Comparison of ENCODE assay signal across 8 cellular contexts in the genomic region with DNA sequence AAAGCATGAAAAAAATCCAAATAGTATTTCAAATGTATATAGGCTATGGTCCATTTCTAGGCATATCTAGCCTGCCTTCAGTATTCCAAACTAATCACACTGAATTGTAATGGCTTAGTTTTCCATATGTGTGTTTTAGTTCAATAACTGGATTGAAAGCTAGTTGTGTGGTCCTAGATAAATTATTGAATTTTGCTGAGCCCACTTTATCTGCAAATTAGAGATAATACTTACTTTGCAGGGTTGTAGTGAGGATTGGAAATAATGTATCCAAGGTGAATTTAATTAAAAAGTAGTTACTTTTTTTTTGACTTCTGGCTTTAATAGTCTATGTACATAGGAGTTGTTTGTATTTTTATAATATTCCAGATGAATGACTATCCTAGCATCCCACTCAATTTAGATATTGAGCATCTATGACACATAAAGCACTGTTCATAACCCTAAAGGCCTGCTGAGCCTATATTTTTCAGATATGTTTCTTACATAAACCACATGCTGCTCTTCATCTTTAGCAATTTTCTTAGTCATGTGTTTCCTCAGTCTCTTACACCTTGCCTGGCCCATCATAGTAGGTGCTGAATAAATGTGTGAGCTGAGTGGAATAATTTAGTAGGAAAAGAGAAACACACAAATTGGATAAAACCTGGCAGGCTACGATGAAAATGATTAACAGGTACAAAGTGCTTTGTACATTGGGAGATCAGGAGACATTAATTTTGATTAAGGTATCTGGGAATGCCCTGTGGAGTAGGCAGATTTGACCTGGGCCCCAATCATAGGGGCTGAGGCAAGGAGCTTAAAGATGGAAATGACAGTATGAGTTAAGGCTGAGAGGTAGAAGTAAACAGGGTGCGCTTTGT. TPM values are rescaled to one million over a fixed set of nuclear protein-coding genes. Genes with fewer than 3 reads are reported as not detected.
DNase-seq lines count a peak whose midpoint lies in the region; ATAC-seq, FAIRE-seq and TF ChIP-seq lines count a peak whose summit lies in the region.

No MANE protein-coding gene starts in this region.

- H4K20me1 ChIP-seq in DND-41 (ENCODE audit: insufficient read depth, low read length), result no peaks in the 10 kb centered on the region
- no peaks in the 10 kb centered on the region for H4K20me1 ChIP-seq in OCI-LY1 (ENCODE audit: insufficient read depth, low read length)
- H4K20me1 ChIP-seq in H1 (replicated peaks in 1 of 2; ENCODE audit: control insufficient read depth in 1 of 2, insufficient read depth in 2 of 2, low read length in 2 of 2), result no peaks in the 10 kb centered on the region

- H2BK5ac ChIP-seq in H1 (ENCODE audit: low read depth, low read length), result no peak overlapping the region

- TF ChIP-seq CTCF in DND-41 (IDR thresholded peaks at IDR 0.05; ENCODE audit: borderline replicate concordance, extremely low read depth, low read length, poor library complexity, severe bottlenecking), result no peak
- TF ChIP-seq CTCF in OCI-LY1 (IDR thresholded peaks at IDR 0.05; ENCODE audit: low read length), result no peak
- no peak for TF ChIP-seq CTCF in H1 (IDR thresholded peaks at IDR 0.05; ENCODE audit: control extremely low read depth in 1 of 3, insufficient read depth in 1 of 3, low read depth in 1 of 3, low read length in 3 of 3)
- TF ChIP-seq CTCF in osteocyte (IDR thresholded peaks at IDR 0.05), result no peak

- CTCF ChIA-PET in H1 (lab: Charles Lee; ENCODE audit: partially characterized antibody), result no interaction called here

- no peak for DNase-seq in DND-41
- no peak for DNase-seq in H1 (ENCODE audit: low read depth in 1 of 2, low spot score in 2 of 2)
- no peak for DNase-seq in osteocyte (ENCODE audit: extremely low spot score, unreplicated experiment)
- no peak for DNase-seq in SKM-1 treated with dmso at 0.1 percent for 144 hours (lab: John Stamatoyannopoulos, UW; ENCODE audit: unreplicated experiment)
- DNase-seq in AG08395 (ENCODE audit: low spot score), result no peak

- H3K4me1 ChIP-seq in DND-41 (ENCODE audit: insufficient read depth, low read length), result peaks cover 57% of the 10 kb centered on the region
- peaks cover 47% of the 10 kb centered on the region for H3K4me1 ChIP-seq in OCI-LY1 (ENCODE audit: insufficient read depth, low read length, severe bottlenecking)
- H3K4me1 ChIP-seq in H1 (replicated peaks in 1 of 4; ENCODE audit: control insufficient read depth in 3 of 4, insufficient read depth in 4 of 4, low read length in 3 of 4), result peaks cover 2 to 4% (median 3%) of the 10 kb centered on the region in 4 experiments; a peak in 5 of 7 replicates

- peak overlapping the region; percentile 96 for H3K4me2 ChIP-seq in DND-41 (ENCODE audit: insufficient read depth, low read length)
- H3K4me2 ChIP-seq in OCI-LY1 (ENCODE audit: low read length), result peak overlapping the region; percentile 90
- peak overlapping the region; percentile 66 to 98 for H3K4me2 ChIP-seq in H1 (ENCODE audit: insufficient read depth in 1 of 2, low read depth in 2 of 2, low read length in 2 of 2)

- H3K27me3 ChIP-seq in DND-41 (ENCODE audit: insufficient read depth, low read length, poor library complexity) (no peaks in the 10 kb centered on the region), OCI-LY1 (ENCODE audit: insufficient read depth, low read length) (no peaks in the 10 kb centered on the region), H1 (replicated peaks in 1 of 4; ENCODE audit: control insufficient read depth in 3 of 4, extremely low read depth in 1 of 4, insufficient read depth in 3 of 4, low read length in 3 of 4) (peaks cover 0 to 9% (median under 1%) of the 10 kb centered on the region in 4 experiments; a peak in 1 of 7 replicates)

- H3K9me2 ChIP-seq in OCI-LY1 (ENCODE audit: low read depth, low read length), result no peaks in the 10 kb centered on the region

- no peak for FAIRE-seq in H1 (lab: Jason Lieb, UNC)

- POLR2A ChIA-PET in H1 (lab: Charles Lee; ENCODE audit: partially characterized antibody), result interaction anchor here (1.0 to 1.5 kb wide), 3 partner anchors 11 to 93 kb away, joined by 3 read pairs; no protein-coding TSS in a partner anchor

- peak overlapping the region; percentile 92 for H3K27ac Mint-ChIP-seq in osteocyte (ENCODE audit: unreplicated experiment)

- H3K36me3 Mint-ChIP-seq in osteocyte (ENCODE audit: unreplicated experiment), result no peaks in the 10 kb centered on the region

- H2BK20ac ChIP-seq in H1 (ENCODE audit: low read length), result no peak overlapping the region

- no peak overlapping the region for H3K23ac ChIP-seq in H1 (ENCODE audit: insufficient read length)

- H4K5ac ChIP-seq in H1 (ENCODE audit: insufficient read length, low read depth, low read length), result no peak overlapping the region

- no peak overlapping the region for H4K91ac ChIP-seq in H1 (replicated peaks; ENCODE audit: insufficient read length, low read length)

- H3K36me3 ChIP-seq in DND-41 (ENCODE audit: insufficient read depth, low read length) (no peaks in the 10 kb centered on the region; the same call in 1 of the 2 replicates), OCI-LY1 (ENCODE audit: insufficient read depth, low read length) (no peaks in the 10 kb centered on the region; the same call in 1 of the 2 replicates), H1 (ENCODE audit: control insufficient read depth in 2 of 4, insufficient read depth in 4 of 4, low read length in 3 of 4) (no peaks in the 10 kb centered on the region)

- peaks cover 10% of the 10 kb centered on the region for H3K23me2 ChIP-seq in H1 (ENCODE audit: low read depth, low read length)

- no peak overlapping the region for H3K56ac ChIP-seq in H1 (replicated peaks; ENCODE audit: insufficient read length, low read depth, low read length)

- peak overlapping the region; percentile 90 for H3K4me3 Mint-ChIP-seq in osteocyte (ENCODE audit: unreplicated experiment)

- H3K27ac ChIP-seq in DND-41 (ENCODE audit: low read length) (peak overlapping the region; percentile 98), OCI-LY1 (ENCODE audit: low read depth, low read length, poor library complexity, severe bottlenecking) (peak overlapping the region; percentile 87), H1 (ENCODE audit: low read depth, low read length) (no peak overlapping the region)

- ATAC-seq in DND-41 (ENCODE audit: insufficient read depth, low read depth) (no peak), HG03139 (IDR thresholded peaks at IDR 0.05; ENCODE audit: unreplicated experiment) (no peak), HG02870 (IDR thresholded peaks at IDR 0.05; ENCODE audit: unreplicated experiment) (no peak)

- no peaks in the 10 kb centered on the region for H3K9me3 Mint-ChIP-seq in osteocyte (ENCODE audit: unreplicated experiment)

- H2BK120ac ChIP-seq in H1 (replicated peaks; ENCODE audit: low read depth, low read length), result no peak overlapping the region

- H3K18ac ChIP-seq in H1 (ENCODE audit: extremely low read depth, low read length), result no peak overlapping the region

- H3K9ac ChIP-seq in DND-41 (ENCODE audit: low read depth, low read length) (peak overlapping the region; percentile 71), OCI-LY1 (ENCODE audit: low read length) (peak overlapping the region; percentile 72), H1 (replicated peaks in 1 of 4; ENCODE audit: extremely low read depth in 1 of 4, low read depth in 3 of 4, low read length in 3 of 4) (no peak overlapping the region)

- TF ChIP-seq RAD21 in H1 (IDR thresholded peaks at IDR 0.05 in 1 of 2, conservative IDR thresholded peaks at IDR 0.05 in 1 of 2; ENCODE audit: low read depth in 2 of 2, low read length in 2 of 2), result no peak

- no peak overlapping the region for H2BK12ac ChIP-seq in H1 (ENCODE audit: low read depth, low read length)

- H3K4me1 Mint-ChIP-seq in osteocyte (ENCODE audit: unreplicated experiment), result peaks cover 30% of the 10 kb centered on the region

- TF ChIP-seq EP300 in H1 (IDR thresholded peaks at IDR 0.05; ENCODE audit: borderline replicate concordance in 1 of 2, low read depth in 2 of 2, low read length in 2 of 2), result no peak

- H3F3A ChIP-seq in OCI-LY1 (ENCODE audit: insufficient read depth, low read length), result no peaks in the 10 kb centered on the region

- TF ChIP-seq POLR2A in H1 (IDR thresholded peaks at IDR 0.05; ENCODE audit: control extremely low read depth in 1 of 2, low read depth in 2 of 2, low read length in 2 of 2), result no peak

- no peak overlapping the region for H4K8ac ChIP-seq in H1 (ENCODE audit: extremely low read depth, insufficient read depth, low read length)

- no peak overlapping the region for H3K4ac ChIP-seq in H1 (replicated peaks; ENCODE audit: insufficient read length, low read depth, low read length)

- peaks cover 20% of the 10 kb centered on the region for H3K79me2 ChIP-seq in DND-41 (ENCODE audit: insufficient read depth, low read length)
- no peaks in the 10 kb centered on the region for H3K79me2 ChIP-seq in OCI-LY1 (ENCODE audit: insufficient read depth, low read length)
- no peaks in the 10 kb centered on the region for H3K79me2 ChIP-seq in H1 (ENCODE audit: control insufficient read depth in 1 of 2, insufficient read depth in 2 of 2, low read length in 2 of 2)

- H3K4me3 ChIP-seq in DND-41 (ENCODE audit: low read depth in 1 of 2, low read length in 2 of 2) (peak overlapping the region; percentile 41 to 77; a peak in 3 of 4 replicates), OCI-LY1 (ENCODE audit: low read depth, low read length, poor library complexity, severe bottlenecking) (peak overlapping the region; percentile 83), H1 (ENCODE audit: extremely low read depth in 1 of 4, insufficient read depth in 2 of 4, low read depth in 3 of 4, low read length in 4 of 4) (peak overlapping the region; percentile 70 to 94 (median 81); a peak in 7 of 8 replicates)

- no peaks in the 10 kb centered on the region for H3K9me3 ChIP-seq in DND-41 (ENCODE audit: insufficient read depth, low read length, severe bottlenecking)
- no peaks in the 10 kb centered on the region for H3K9me3 ChIP-seq in OCI-LY1 (ENCODE audit: low read length)
- H3K9me3 ChIP-seq in H1 (ENCODE audit: insufficient read depth in 2 of 2, low read depth in 1 of 2, low read length in 1 of 2), result no peaks in the 10 kb centered on the region

- no peak overlapping the region for H2BK15ac ChIP-seq in H1 (ENCODE audit: low read length)

- WGBS in H1 (ENCODE audit: extremely low coverage in 1 of 2, insufficient coverage in 1 of 2, insufficient read length in 1 of 2, insufficient replicate concordance in 2 of 2, low coverage in 1 of 2, low lambda C conversion rate in 2 of 2, missing lambda C conversion rate in 1 of 2), 2 experiments, result 66% methylated on average over 2 of the region's 2 CpGs; no CpG with 5 or more reads in 1 of the 2 experiments

- H3K79me1 ChIP-seq in H1 (ENCODE audit: low read depth, low read length), result no peaks in the 10 kb centered on the region

- no peak overlapping the region for H3K14ac ChIP-seq in H1 (ENCODE audit: insufficient read length)

- H2AK5ac ChIP-seq in H1 (ENCODE audit: low read depth, low read length), result no peak overlapping the region

- H2AFZ ChIP-seq in DND-41 (ENCODE audit: low read depth, low read length), result peak overlapping the region; percentile 83
- H2AFZ ChIP-seq in OCI-LY1 (ENCODE audit: low read length), result no peak overlapping the region
- peak overlapping the region; percentile 99; the same call in 1 of the 2 replicates for H2AFZ ChIP-seq in H1 (ENCODE audit: low read length)

- peaks cover 4% of the 10 kb centered on the region for H3K27me3 Mint-ChIP-seq in osteocyte (ENCODE audit: unreplicated experiment)

RNA-seq across cellular contexts. Expression of gene ATP23, which starts 1.1 kb away (rescaled TPM):
- 6.7 and 10.2 TPM in 2 replicates for total RNA-seq in H1 (2021; fragmentation: NEBNext Ultra II Directional; extraction: Animal tissue kit (Norgen Biotek cat#: 25700))
- 12.1 and 13.5 TPM in 2 replicates for polyA plus RNA-seq in H1 (2011; rRNA removed)
- polyA plus RNA-seq in H1 (2011; cell fraction: cytosol; rRNA removed), result 10.4 TPM
- 4.3 TPM for polyA plus RNA-seq in H1 (2011; cell fraction: nucleus; rRNA removed)
- 4.2 to 8.9 TPM (median 8.2 TPM) in 4 replicates for polyA plus RNA-seq in H1 (2012, experiment 1 of 2)
- 3.5 TPM for polyA plus RNA-seq in H1 (2012, experiment 2 of 2)
- polyA plus RNA-seq in H1 (2013, experiment 1 of 2), result 8.1 TPM
- 6.9 TPM for polyA plus RNA-seq in H1 (2013, experiment 2 of 2)
- polyA minus RNA-seq in H1 (2011; rRNA and poly(A)+ RNA removed), result 5.0 and 8.6 TPM in 2 replicates
- 4.8 TPM for polyA minus RNA-seq in H1 (2011; cell fraction: cytosol; rRNA and poly(A)+ RNA removed)
- polyA minus RNA-seq in H1 (2011; cell fraction: nucleus; rRNA and poly(A)+ RNA removed), result 5.3 TPM
- 2.6 and 3.2 TPM in 2 replicates for total RNA-seq in osteocyte

Comparison
In these comparisons a context has a peak if more than half of its experiments do, and no peak if none do; other contexts are left out.
1. H3K9ac ChIP-seq: peak in DND-41 (single experiment) and OCI-LY1 (single experiment); none in H1 (0 of 4).
2. Peak in every context shown above with its lines, with median percentiles within 50 percentile points of each other: H3K4me2 ChIP-seq and H3K4me3 ChIP-seq.